Comparison of ENCODE assay signal across 24 cellular contexts in the genomic region with DNA sequence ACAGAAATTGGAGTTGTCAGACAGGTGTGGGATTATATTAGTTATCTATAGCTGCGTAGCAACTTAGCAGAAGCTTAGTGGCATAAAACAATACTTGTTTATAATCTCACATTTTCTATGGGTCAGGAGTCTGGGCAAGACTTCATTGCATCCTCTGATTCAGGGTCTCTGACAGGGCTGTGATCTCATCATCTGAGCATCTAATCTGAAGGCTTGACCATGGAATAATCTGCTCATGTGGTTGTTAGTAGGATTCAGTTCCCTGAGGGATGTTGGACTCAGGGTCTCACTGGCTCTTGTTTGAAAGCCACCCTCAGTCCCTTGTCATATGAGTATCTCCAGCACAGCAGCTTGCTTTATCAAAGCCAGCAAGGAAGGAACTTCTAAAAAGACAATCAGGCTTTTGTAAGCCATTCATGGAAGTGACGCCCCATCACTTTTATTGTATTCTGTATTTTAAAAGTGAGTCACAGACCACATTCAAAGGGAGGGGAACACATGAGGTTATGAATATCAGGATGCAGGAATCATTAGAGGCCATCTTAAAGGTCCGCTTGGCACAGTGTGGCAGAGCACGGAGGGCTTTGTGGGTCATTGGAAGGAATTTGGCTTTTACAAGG. TPM values are rescaled to one million over a fixed set of nuclear protein-coding genes. Genes with fewer than 3 reads are reported as not detected.
DNase-seq lines count a peak whose midpoint lies in the region; ATAC-seq and FAIRE-seq lines count a peak whose summit lies in the region.
"Had no signal": no experiment of that assay in that cellular context is flagged by ENCODE, and none has a peak within 500 bp of the region (broad histone marks: within the 10 kb centered on the region; RNA-seq: fewer than 3 reads in every experiment).

No MANE protein-coding gene starts in this region.

- DNase-seq in Caki2 (ENCODE audit: low read depth) (peak; percentile 15), RCC 7860 (ENCODE audit: low spot score) (peak; percentile 4), dermis blood vessel endothelial cell (peak; percentile 39), kidney tubule cell (ENCODE audit: low spot score) (peak; percentile 42), RPMI8226 (no peak), NCI-H524 treated with DMSO at 0.1 percent for 48 hours (lab: John Stamatoyannopoulos, UW) (no peak)
- DNase-seq: activated naive CD4-positive, alpha-beta T cell treated with anti-CD3 and anti-CD28 coated beads for 36 hours; activated T-cell treated with anti-CD3 and anti-CD28 coated beads, Interleukin-2, amount 50 U/mL, for 72 hours; anterior cingulate cortex; C1 segment of cervical spinal cord; effector CD4-positive, alpha-beta T cell; glutamatergic neuron; H9; midbrain; MV-4-11; NCI-H1694; NCI-H69; substantia nigra had no signal

- FAIRE-seq in RCC 7860 (lab: Jason Lieb, UNC) = no peak
- FAIRE-seq: TTC549 had no signal

- ATAC-seq in GM18907 (IDR thresholded peaks at IDR 0.05; ENCODE audit: unreplicated experiment) (no peak), HG02798 (IDR thresholded peaks at IDR 0.05; ENCODE audit: poor library complexity, unreplicated experiment) (no peak)
- ATAC-seq: activated T-cell treated with anti-CD3 and anti-CD28 coated beads, Interleukin-2, amount 50 U/mL, for 72 hours; left lobe of liver; sciatic nerve had no signal

- in situ Hi-C loops in Caki2 (cut with HindIII; ENCODE audit: low pct_unique_long_range_greater_than_20kb, low sequenced_read_pairs) = no loop called here

RNA-seq across cellular contexts. Expression of a gene that starts 37.2 kb away (rescaled TPM):
- not detected in 2 replicates for total RNA-seq in Caki2 (2014; rRNA removed; shearing (Covaris generic); ENCODE audit: low replicate concordance)
- total RNA-seq in dermis blood vessel endothelial cell = not detected in 2 replicates
- total RNA-seq: activated naive CD4-positive, alpha-beta T cell treated with anti-CD3 and anti-CD28 coated beads for 36 hours; activated T-cell treated with anti-CD3 and anti-CD28 coated beads, Interleukin-2, amount 50 U/mL, for 72 hours; H9; HT-29; sciatic nerve had no signal

Comparison
In these comparisons a context has a peak if more than half of its experiments do, and no peak if none do; other contexts are left out.
1. DNase-seq: peak in Caki2 (single experiment), RCC 7860 (single experiment), dermis blood vessel endothelial cell (single experiment) and kidney tubule cell (single experiment); none in RPMI8226 (single experiment) and NCI-H524 treated with DMSO at 0.1 percent for 48 hours (single experiment).